In the genomic region with DNA sequence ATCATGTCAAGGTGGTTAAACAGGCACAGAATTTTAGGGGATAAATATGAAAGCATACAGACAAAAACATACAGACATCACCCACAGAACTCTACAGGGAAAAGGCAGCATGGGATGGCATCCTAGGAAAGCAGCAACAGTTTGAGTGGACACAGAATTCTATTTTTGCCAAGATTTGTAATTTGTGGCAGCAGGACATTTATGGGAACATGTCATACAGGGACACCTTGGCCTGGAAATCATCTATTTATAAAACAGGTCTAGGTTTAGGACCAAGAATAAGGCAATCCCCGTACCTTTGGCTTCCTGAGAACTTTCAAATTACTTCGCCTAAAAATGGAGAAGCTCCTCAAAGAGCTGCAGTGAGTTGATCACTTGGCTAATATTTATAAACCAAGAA, we compare ENCODE assay signal across 11 cellular contexts.
"Had no signal": no experiment of that assay in that cellular context is flagged by ENCODE, and none has a peak within 500 bp of the region (broad histone marks: within the 10 kb centered on the region; RNA-seq: fewer than 3 reads in every experiment).

No MANE protein-coding gene starts in this region.

- H3K9me3 Mint-ChIP-seq: neural crest cell had no signal

- H3K27ac Mint-ChIP-seq: activated naive CD8-positive, alpha-beta T cell had no signal

- H3K27me3 Mint-ChIP-seq: activated naive CD8-positive, alpha-beta T cell had no signal

- H3K4me3 Mint-ChIP-seq: activated naive CD8-positive, alpha-beta T cell; neural crest cell had no signal

- H3K36me3 ChIP-seq: breast epithelium, left lung, pancreas, tibial artery, vagina had no signal

- H3K27me3 ChIP-seq: breast epithelium, left lung, pancreas, tibial artery, vagina had no signal

- DNase-seq: activated CD4-positive, alpha-beta T cell treated with anti-CD3 and anti-CD28 coated beads, Interleukin-2, amount 50 U/mL, for 1 hour; activated T-cell treated with anti-CD3 and anti-CD28 coated beads for 4 hours; anterior cingulate cortex; left lung; pancreas; tibial artery had no signal

- H3K9me3 ChIP-seq: breast epithelium, left lung, pancreas, tibial artery, vagina had no signal

- ATAC-seq: left lung had no signal

- H3K4me3 ChIP-seq: breast epithelium, left lung, pancreas, skin epidermis, tibial artery, vagina had no signal

- H3K27ac ChIP-seq: breast epithelium, pancreas, vagina had no signal
